In the genomic region with DNA sequence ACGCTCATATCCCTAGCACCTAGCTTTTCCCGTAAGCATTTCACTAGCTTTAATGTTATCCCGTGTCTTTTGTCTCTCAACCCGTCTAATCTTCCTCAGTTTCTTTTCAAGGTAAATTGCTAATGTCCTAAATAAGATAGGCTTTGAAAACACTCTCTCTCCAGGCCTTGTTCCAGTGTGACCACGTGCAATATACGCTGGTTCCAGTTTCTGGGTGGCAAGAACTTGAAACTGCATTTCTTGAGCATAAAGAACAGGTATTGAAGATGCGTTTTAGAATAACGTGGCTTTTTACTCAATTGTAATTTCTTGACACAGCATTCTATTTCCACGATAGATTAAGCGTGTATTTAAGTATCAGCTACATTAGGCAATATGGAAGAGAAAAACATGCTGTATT, we compare ENCODE assay signal across 11 cellular contexts. TPM values are rescaled to one million over a fixed set of nuclear protein-coding genes. Genes with fewer than 3 reads are reported as not detected.
A peak's percentile ranks its signal among the peaks of the same experiment; 100 is the strongest.
DNase-seq lines count a peak whose midpoint lies in the region; ATAC-seq, FAIRE-seq and TF ChIP-seq lines count a peak whose summit lies in the region.
"Had no signal": no experiment of that assay in that cellular context is flagged by ENCODE, and none has a peak within 500 bp of the region (broad histone marks: within the 10 kb centered on the region; RNA-seq: fewer than 3 reads in every experiment).

No MANE protein-coding gene starts in this region.

- H3K9me3 ChIP-seq in OCI-LY3 (ENCODE audit: insufficient read depth, low read length), result no peaks in the 10 kb centered on the region
- H3K9me3 ChIP-seq in H1 (ENCODE audit: insufficient read depth in 2 of 2, low read depth in 1 of 2, low read length in 1 of 2), result no peaks in the 10 kb centered on the region
- H3K9me3 ChIP-seq in trophoblast cell (ENCODE audit: insufficient read depth, low read depth, low read length), result no peaks in the 10 kb centered on the region
- H3K9me3 ChIP-seq in testis, result no peaks in the 10 kb centered on the region

- peak overlapping the region; percentile 98 for H3K4me3 Mint-ChIP-seq in T-helper 1 cell treated with Interleukin-12 subunit alpha and Interleukin-12 subunit beta and Interleukin-4 antibody, amounts not matched to agents 30 μg/mL and 1 μg/mL, for 36 hours

- H2AFZ ChIP-seq in OCI-LY3 (ENCODE audit: low read depth, low read length) (no peak overlapping the region), H1 (ENCODE audit: low read length) (no peak overlapping the region), trophoblast cell (ENCODE audit: insufficient read depth, low read length, poor library complexity) (no peak overlapping the region)

- H3K4me3 ChIP-seq in OCI-LY3 (ENCODE audit: low read length) (peak overlapping the region; percentile 85), H1 (ENCODE audit: extremely low read depth in 1 of 4, insufficient read depth in 2 of 4, low read depth in 3 of 4, low read length in 4 of 4) (peak overlapping the region; percentile 82 to 99 (median 94); a peak in 7 of 8 replicates), trophoblast cell (ENCODE audit: low read depth, low read length) (no peak overlapping the region), testis (no peak overlapping the region)

- TF ChIP-seq RAD21 in H1 (IDR thresholded peaks at IDR 0.05 in 1 of 2, conservative IDR thresholded peaks at IDR 0.05 in 1 of 2; ENCODE audit: low read depth in 2 of 2, low read length in 2 of 2), result no peak

- H3K4me1 ChIP-seq in OCI-LY3 (ENCODE audit: low read length) (peaks cover 18% of the 10 kb centered on the region), H1 (replicated peaks in 1 of 4; ENCODE audit: control insufficient read depth in 3 of 4, insufficient read depth in 4 of 4, low read length in 3 of 4) (peaks cover 0 to 8% (median 1%) of the 10 kb centered on the region in 4 experiments; a peak in 2 of 7 replicates), trophoblast cell (ENCODE audit: control insufficient read depth in 1 of 2, insufficient read depth in 2 of 2, low read length in 2 of 2) (peaks cover 4 to 7% of the 10 kb centered on the region in 2 experiments), testis (peaks cover 22% of the 10 kb centered on the region)

- peaks cover 32% of the 10 kb centered on the region for H3K4me1 Mint-ChIP-seq in T-helper 1 cell treated with Interleukin-12 subunit alpha and Interleukin-12 subunit beta and Interleukin-4 antibody, amounts not matched to agents 30 μg/mL and 1 μg/mL, for 36 hours (ENCODE audit: low read depth)

- H3K79me1 ChIP-seq in H1 (ENCODE audit: low read depth, low read length), result peaks cover 5% of the 10 kb centered on the region
- peaks cover 9% of the 10 kb centered on the region for H3K79me1 ChIP-seq in trophoblast cell (ENCODE audit: low read length)

- peaks cover 14% of the 10 kb centered on the region for H3K23me2 ChIP-seq in H1 (ENCODE audit: low read depth, low read length)

- H2BK12ac ChIP-seq in H1 (ENCODE audit: low read depth, low read length) (no peak overlapping the region), trophoblast cell (ENCODE audit: low read length) (no peak overlapping the region)

- TF ChIP-seq CTCF in OCI-LY3 (IDR thresholded peaks at IDR 0.05; ENCODE audit: low read depth, low read length) (no peak), H1 (IDR thresholded peaks at IDR 0.05; ENCODE audit: control extremely low read depth in 1 of 3, insufficient read depth in 1 of 3, low read depth in 1 of 3, low read length in 3 of 3) (no peak), testis (IDR thresholded peaks at IDR 0.05) (no peak)

- no peak overlapping the region for H2BK20ac ChIP-seq in H1 (ENCODE audit: low read length)

- DNase-seq in T-helper 1 cell, result no peak
- DNase-seq in H1 (ENCODE audit: low read depth in 1 of 2, low spot score in 2 of 2), result no peak
- no peak for DNase-seq in trophoblast cell
- no peak for DNase-seq in testis
- DNase-seq in NCI-H1436 (lab: John Stamatoyannopoulos, UW), result no peak
- DNase-seq: activated CD4-positive, alpha-beta T cell treated with anti-CD3 and anti-CD28 coated beads for 1 hour; kidney glomerular epithelial cell had no signal

- H2BK5ac ChIP-seq in H1 (ENCODE audit: low read depth, low read length) (no peak overlapping the region), trophoblast cell (ENCODE audit: low read depth, low read length, poor library complexity) (no peak overlapping the region)

- H3K4ac ChIP-seq in H1 (replicated peaks; ENCODE audit: insufficient read length, low read depth, low read length) (no peak overlapping the region), trophoblast cell (ENCODE audit: low read depth, low read length) (no peak overlapping the region)

- peaks cover 26% of the 10 kb centered on the region for H3K36me3 Mint-ChIP-seq in T-helper 1 cell treated with Interleukin-12 subunit alpha and Interleukin-12 subunit beta and Interleukin-4 antibody, amounts not matched to agents 30 μg/mL and 1 μg/mL, for 36 hours (ENCODE audit: low read depth)

- H3K27ac Mint-ChIP-seq in T-helper 1 cell treated with Interleukin-12 subunit alpha and Interleukin-12 subunit beta and Interleukin-4 antibody, amounts not matched to agents 30 μg/mL and 1 μg/mL, for 36 hours, result peak overlapping the region; percentile 99

- no peak overlapping the region for H4K8ac ChIP-seq in H1 (ENCODE audit: extremely low read depth, insufficient read depth, low read length)
- H4K8ac ChIP-seq in trophoblast cell (ENCODE audit: low read depth, low read length), result no peak overlapping the region

- H3K27ac ChIP-seq in OCI-LY3 (ENCODE audit: low read length) (no peak overlapping the region), H1 (ENCODE audit: low read depth, low read length) (no peak overlapping the region), trophoblast cell (ENCODE audit: low read depth, low read length) (no peak overlapping the region), testis (no peak overlapping the region)

- TF ChIP-seq EP300 in H1 (IDR thresholded peaks at IDR 0.05; ENCODE audit: borderline replicate concordance in 1 of 2, low read depth in 2 of 2, low read length in 2 of 2), result no peak

- no peak for FAIRE-seq in H1 (lab: Jason Lieb, UNC)

- H4K91ac ChIP-seq in H1 (replicated peaks; ENCODE audit: insufficient read length, low read length) (no peak overlapping the region), trophoblast cell (ENCODE audit: low read depth, low read length) (no peak overlapping the region)

- no peak overlapping the region for H2BK15ac ChIP-seq in H1 (ENCODE audit: low read length)

- no peaks in the 10 kb centered on the region for H3K9me3 Mint-ChIP-seq in T-helper 1 cell treated with Interleukin-12 subunit alpha and Interleukin-12 subunit beta and Interleukin-4 antibody, amounts not matched to agents 30 μg/mL and 1 μg/mL, for 36 hours

- H4K20me1 ChIP-seq in OCI-LY3 (ENCODE audit: insufficient read depth, low read length), result peaks cover 17% of the 10 kb centered on the region
- peaks cover 0 to 10% of the 10 kb centered on the region in 2 experiments for H4K20me1 ChIP-seq in H1 (replicated peaks in 1 of 2; ENCODE audit: control insufficient read depth in 1 of 2, insufficient read depth in 2 of 2, low read length in 2 of 2)

- CTCF ChIA-PET in H1 (lab: Charles Lee; ENCODE audit: partially characterized antibody), result interaction anchor here (0.6 to 1.6 kb wide), 2 partner anchors 11 to 15 kb away, joined by 3 to 5 read pairs; no protein-coding TSS in a partner anchor

- TF ChIP-seq POLR2A in H1 (IDR thresholded peaks at IDR 0.05; ENCODE audit: control extremely low read depth in 1 of 2, low read depth in 2 of 2, low read length in 2 of 2) (no peak), testis (IDR thresholded peaks at IDR 0.05) (no peak)

- H3K4me2 ChIP-seq in OCI-LY3 (ENCODE audit: low read length), result peak overlapping the region; percentile 87
- H3K4me2 ChIP-seq in H1 (ENCODE audit: insufficient read depth in 1 of 2, low read depth in 2 of 2, low read length in 2 of 2), result peak overlapping the region; percentile 61 to 99
- peak overlapping the region; percentile 99 for H3K4me2 ChIP-seq in trophoblast cell (ENCODE audit: low read length)

- POLR2A ChIA-PET in H1 (lab: Charles Lee; ENCODE audit: partially characterized antibody), result interaction anchor here (1.0 to 3.7 kb wide), 10 partner anchors 8 to 306 kb away, joined by 3 to 33 read pairs (median 5); a partner anchor contains a TSS

- no peak overlapping the region for H4K12ac ChIP-seq in trophoblast cell (ENCODE audit: low read depth, low read length)

- peak overlapping the region; percentile 70 for H3K9ac ChIP-seq in OCI-LY3 (ENCODE audit: low read length)
- H3K9ac ChIP-seq in H1 (replicated peaks in 1 of 4; ENCODE audit: extremely low read depth in 1 of 4, low read depth in 3 of 4, low read length in 3 of 4), result peak overlapping the region in 2 of 4 experiments; percentile 47 to 99; a peak in 2 of 7 replicates
- no peak overlapping the region for H3K9ac ChIP-seq in trophoblast cell (ENCODE audit: low read length)

- peaks cover 35% of the 10 kb centered on the region for H3K36me3 ChIP-seq in OCI-LY3 (replicated peaks; ENCODE audit: low read depth, low read length)
- peaks cover 16 to 33% (median 22%) of the 10 kb centered on the region in 4 experiments for H3K36me3 ChIP-seq in H1 (ENCODE audit: control insufficient read depth in 2 of 4, insufficient read depth in 4 of 4, low read length in 3 of 4)
- H3K36me3 ChIP-seq in trophoblast cell (ENCODE audit: control insufficient read depth in 1 of 2, insufficient read depth in 2 of 2, low read length in 2 of 2), result peaks cover 18 to 20% of the 10 kb centered on the region in 2 experiments
- H3K36me3 ChIP-seq in testis (ENCODE audit: low read depth, missing control alignments), result no peaks in the 10 kb centered on the region

- H2AK5ac ChIP-seq in H1 (ENCODE audit: low read depth, low read length) (no peak overlapping the region), trophoblast cell (ENCODE audit: low read length) (no peak overlapping the region)

- H3K14ac ChIP-seq in H1 (ENCODE audit: insufficient read length) (no peak overlapping the region), trophoblast cell (ENCODE audit: low read length) (no peak overlapping the region)

- intact Hi-C loops in testis (cut with DNase I; ENCODE audit: low total_unique reads), result no loop called here

- H3K27me3 ChIP-seq in OCI-LY3 (ENCODE audit: low read depth, low read length) (no peaks in the 10 kb centered on the region), H1 (replicated peaks in 1 of 4; ENCODE audit: control insufficient read depth in 3 of 4, extremely low read depth in 1 of 4, insufficient read depth in 3 of 4, low read length in 3 of 4) (no peaks in the 10 kb centered on the region), trophoblast cell (ENCODE audit: insufficient read depth, low read length) (no peaks in the 10 kb centered on the region), testis (no peaks in the 10 kb centered on the region)

- H3K23ac ChIP-seq in H1 (ENCODE audit: insufficient read length) (no peak overlapping the region), trophoblast cell (ENCODE audit: low read length) (no peak overlapping the region)

- peaks cover 43% of the 10 kb centered on the region for H3K79me2 ChIP-seq in OCI-LY3 (ENCODE audit: low read length)
- H3K79me2 ChIP-seq in H1 (ENCODE audit: control insufficient read depth in 1 of 2, insufficient read depth in 2 of 2, low read length in 2 of 2), result peaks cover 3 to 40% of the 10 kb centered on the region in 2 experiments; a peak in 3 of 4 replicates
- H3K79me2 ChIP-seq in trophoblast cell (ENCODE audit: control insufficient read depth, insufficient read depth, low read length, poor library complexity), result peaks cover 16% of the 10 kb centered on the region

- H4K5ac ChIP-seq in H1 (ENCODE audit: insufficient read length, low read depth, low read length), result no peak overlapping the region

- no peak overlapping the region for H3K18ac ChIP-seq in H1 (ENCODE audit: extremely low read depth, low read length)
- no peak overlapping the region for H3K18ac ChIP-seq in trophoblast cell (ENCODE audit: low read length)

- H3K27me3 Mint-ChIP-seq in T-helper 1 cell treated with Interleukin-12 subunit alpha and Interleukin-12 subunit beta and Interleukin-4 antibody, amounts not matched to agents 30 μg/mL and 1 μg/mL, for 36 hours (ENCODE audit: low read depth), result no peaks in the 10 kb centered on the region

- H2BK120ac ChIP-seq in H1 (replicated peaks; ENCODE audit: low read depth, low read length) (no peak overlapping the region), trophoblast cell (ENCODE audit: insufficient read depth, low read length, poor library complexity) (no peak overlapping the region)

- 78% methylated on average over 10 of the region's 10 CpGs; no CpG with 5 or more reads in 1 of the 2 experiments for WGBS in H1 (ENCODE audit: extremely low coverage in 1 of 2, insufficient coverage in 1 of 2, insufficient read length in 1 of 2, insufficient replicate concordance in 2 of 2, low coverage in 1 of 2, low lambda C conversion rate in 2 of 2, missing lambda C conversion rate in 1 of 2), 2 experiments
- no CpG with 5 or more reads among the region's 10 CpGs for WGBS in trophoblast cell (ENCODE audit: extremely low coverage, insufficient coverage, insufficient read length)
- 50 to 59% methylated on average over 10 of the region's 10 CpGs for WGBS in testis, 2 donors

- ATAC-seq in HG03196 (IDR thresholded peaks at IDR 0.05; ENCODE audit: unreplicated experiment), result no peak

- H3K56ac ChIP-seq in H1 (replicated peaks; ENCODE audit: insufficient read length, low read depth, low read length), result no peak overlapping the region

RNA-seq across cellular contexts. Expression of a gene that starts 1.1 kb away (rescaled TPM):
- total RNA-seq in H1 (2021; fragmentation: NEBNext Ultra II Directional; extraction: Animal tissue kit (Norgen Biotek cat#: 25700)), result 31.9 and 32.6 TPM in 2 replicates
- 37.7 and 40.0 TPM in 2 replicates for polyA plus RNA-seq in H1 (2011; rRNA removed)
- 48.7 TPM for polyA plus RNA-seq in H1 (2011; cell fraction: cytosol; rRNA removed)
- 93.4 TPM for polyA plus RNA-seq in H1 (2011; cell fraction: nucleus; rRNA removed)
- polyA plus RNA-seq in H1 (2012, experiment 1 of 2), result 41.7 to 48.4 TPM (median 48.0 TPM) in 4 replicates
- polyA plus RNA-seq in H1 (2012, experiment 2 of 2), result 17.8 TPM
- polyA plus RNA-seq in H1 (2013, experiment 1 of 2), result 20.6 TPM
- 19.0 TPM for polyA plus RNA-seq in H1 (2013, experiment 2 of 2)
- polyA minus RNA-seq in H1 (2011; rRNA and poly(A)+ RNA removed), result 36.0 and 42.1 TPM in 2 replicates
- polyA minus RNA-seq in H1 (2011; cell fraction: cytosol; rRNA and poly(A)+ RNA removed), result 18.7 TPM
- 42.5 TPM for polyA minus RNA-seq in H1 (2011; cell fraction: nucleus; rRNA and poly(A)+ RNA removed)
- 13.0 and 13.1 TPM in 2 replicates for polyA plus RNA-seq in trophoblast cell (2013)
- total RNA-seq in testis, result 10 to 100 TPM; 38.8 to 43.7 TPM
- polyA plus RNA-seq in testis (ENCODE audit: insufficient read depth, low read depth, low replicate concordance), result 47.2 TPM

RNA-seq across cellular contexts. Expression of a gene that starts 1.8 kb away (rescaled TPM):
- total RNA-seq in H1 (2021; fragmentation: NEBNext Ultra II Directional; extraction: Animal tissue kit (Norgen Biotek cat#: 25700)), result 67.5 and 74.6 TPM in 2 replicates
- 84.6 and 116 TPM in 2 replicates for polyA plus RNA-seq in H1 (2011; rRNA removed)
- polyA plus RNA-seq in H1 (2011; cell fraction: cytosol; rRNA removed), result 95.6 TPM
- polyA plus RNA-seq in H1 (2011; cell fraction: nucleus; rRNA removed), result 104 TPM
- polyA plus RNA-seq in H1 (2012, experiment 1 of 2), result 88.2 to 115 TPM (median 95.4 TPM) in 4 replicates
- polyA plus RNA-seq in H1 (2012, experiment 2 of 2), result 64.2 TPM
- 82.0 TPM for polyA plus RNA-seq in H1 (2013, experiment 1 of 2)
- 79.3 TPM for polyA plus RNA-seq in H1 (2013, experiment 2 of 2)
- polyA minus RNA-seq in H1 (2011; rRNA and poly(A)+ RNA removed), result 111 and 119 TPM in 2 replicates
- 24.9 TPM for polyA minus RNA-seq in H1 (2011; cell fraction: cytosol; rRNA and poly(A)+ RNA removed)
- 41.9 TPM for polyA minus RNA-seq in H1 (2011; cell fraction: nucleus; rRNA and poly(A)+ RNA removed)
- 132 TPM in 2 replicates for polyA plus RNA-seq in trophoblast cell (2013)
- 10 to 100 TPM; 46.1 to 54.5 TPM for total RNA-seq in testis
- polyA plus RNA-seq in testis (ENCODE audit: insufficient read depth, low read depth, low replicate concordance), result 86.6 TPM

RNA-seq across cellular contexts. Expression of a gene that starts 33.3 kb away (rescaled TPM):
- total RNA-seq in H1 (2021; fragmentation: NEBNext Ultra II Directional; extraction: Animal tissue kit (Norgen Biotek cat#: 25700)), result 22.7 and 28.2 TPM in 2 replicates
- 27.7 and 30.1 TPM in 2 replicates for polyA plus RNA-seq in H1 (2011; rRNA removed)
- 30.9 TPM for polyA plus RNA-seq in H1 (2011; cell fraction: cytosol; rRNA removed)
- 25.1 TPM for polyA plus RNA-seq in H1 (2011; cell fraction: nucleus; rRNA removed)
- 25.3 to 29.0 TPM (median 26.2 TPM) in 4 replicates for polyA plus RNA-seq in H1 (2012, experiment 1 of 2)
- polyA plus RNA-seq in H1 (2012, experiment 2 of 2), result 15.9 TPM
- 23.5 TPM for polyA plus RNA-seq in H1 (2013, experiment 1 of 2)
- polyA plus RNA-seq in H1 (2013, experiment 2 of 2), result 23.6 TPM
- polyA minus RNA-seq in H1 (2011; rRNA and poly(A)+ RNA removed), result 46.6 and 48.7 TPM in 2 replicates
- 12.1 TPM for polyA minus RNA-seq in H1 (2011; cell fraction: cytosol; rRNA and poly(A)+ RNA removed)
- polyA minus RNA-seq in H1 (2011; cell fraction: nucleus; rRNA and poly(A)+ RNA removed), result 28.4 TPM
- polyA plus RNA-seq in trophoblast cell (2013), result 17.3 and 18.3 TPM in 2 replicates
- 10 to 100 TPM; 60.9 to 64.1 TPM for total RNA-seq in testis
- 38.7 TPM for polyA plus RNA-seq in testis (ENCODE audit: insufficient read depth, low read depth, low replicate concordance)

RNA-seq across cellular contexts. Expression of a gene that starts 43.4 kb away (rescaled TPM):
- total RNA-seq in H1 (2021; fragmentation: NEBNext Ultra II Directional; extraction: Animal tissue kit (Norgen Biotek cat#: 25700)), result 0.69 and 1.6 TPM in 2 replicates
- polyA plus RNA-seq in H1 (2011; rRNA removed) (1.2 and 2.5 TPM in 2 replicates), testis (ENCODE audit: insufficient read depth, low read depth, low replicate concordance) (10.4 TPM)
- polyA plus RNA-seq in H1 (2011; cell fraction: cytosol; rRNA removed), result 1.4 TPM
- polyA plus RNA-seq in H1 (2011; cell fraction: nucleus; rRNA removed), result 1.6 TPM
- 0.51 to 1.3 TPM (median 0.91 TPM) in 4 replicates for polyA plus RNA-seq in H1 (2012, experiment 1 of 2)
- 0.83 TPM for polyA plus RNA-seq in H1 (2012, experiment 2 of 2)
- polyA plus RNA-seq in H1 (2013, experiment 1 of 2), result 1.2 TPM
- polyA plus RNA-seq in H1 (2013, experiment 2 of 2), result 1.4 TPM
- polyA minus RNA-seq in H1 (2011; rRNA and poly(A)+ RNA removed), result 0.16 and 0.44 TPM in 2 replicates
- 1.1 TPM for polyA minus RNA-seq in H1 (2011; cell fraction: cytosol; rRNA and poly(A)+ RNA removed)
- polyA minus RNA-seq in H1 (2011; cell fraction: nucleus; rRNA and poly(A)+ RNA removed), result 4.3 TPM
- not detected in 2 replicates for polyA plus RNA-seq in trophoblast cell (2013)
- total RNA-seq in testis, result 10 to 100 TPM; 29.2 to 42.0 TPM
- total RNA-seq: NCI-H460 had no signal

RNA-seq across cellular contexts. Expression of a gene that starts 48.4 kb away (rescaled TPM):
- total RNA-seq in H1 (2021; fragmentation: NEBNext Ultra II Directional; extraction: Animal tissue kit (Norgen Biotek cat#: 25700)), result 14.5 and 18.5 TPM in 2 replicates
- polyA plus RNA-seq in H1 (2011; rRNA removed) (8.4 and 12.4 TPM in 2 replicates), testis (ENCODE audit: insufficient read depth, low read depth, low replicate concordance) (53.8 TPM)
- polyA plus RNA-seq in H1 (2011; cell fraction: cytosol; rRNA removed), result 13.4 TPM
- 9.0 TPM for polyA plus RNA-seq in H1 (2011; cell fraction: nucleus; rRNA removed)
- polyA plus RNA-seq in H1 (2012, experiment 1 of 2), result 18.5 to 21.2 TPM (median 20.0 TPM) in 4 replicates
- polyA plus RNA-seq in H1 (2012, experiment 2 of 2), result 11.4 TPM
- polyA plus RNA-seq in H1 (2013, experiment 1 of 2), result 20.2 TPM
- 20.7 TPM for polyA plus RNA-seq in H1 (2013, experiment 2 of 2)
- polyA minus RNA-seq in H1 (2011; rRNA and poly(A)+ RNA removed), result 5.3 and 5.8 TPM in 2 replicates
- polyA minus RNA-seq in H1 (2011; cell fraction: cytosol; rRNA and poly(A)+ RNA removed), result 3.2 TPM
- polyA minus RNA-seq in H1 (2011; cell fraction: nucleus; rRNA and poly(A)+ RNA removed), result 5.4 TPM
- 22.4 and 23.6 TPM in 2 replicates for polyA plus RNA-seq in trophoblast cell (2013)
- total RNA-seq in testis, result 10 to 100 TPM; 28.9 to 29.2 TPM

Comparison
In these comparisons a context has a peak if more than half of its experiments do, and no peak if none do; other contexts are left out.
1. H3K4me3 ChIP-seq: peak in OCI-LY3 (single experiment) and H1 (4 of 4); none in trophoblast cell (single experiment) and testis (0 of 2).
2. Peak in every context shown above with its lines, with median percentiles within 50 percentile points of each other: H3K4me2 ChIP-seq.